In the genomic region with DNA sequence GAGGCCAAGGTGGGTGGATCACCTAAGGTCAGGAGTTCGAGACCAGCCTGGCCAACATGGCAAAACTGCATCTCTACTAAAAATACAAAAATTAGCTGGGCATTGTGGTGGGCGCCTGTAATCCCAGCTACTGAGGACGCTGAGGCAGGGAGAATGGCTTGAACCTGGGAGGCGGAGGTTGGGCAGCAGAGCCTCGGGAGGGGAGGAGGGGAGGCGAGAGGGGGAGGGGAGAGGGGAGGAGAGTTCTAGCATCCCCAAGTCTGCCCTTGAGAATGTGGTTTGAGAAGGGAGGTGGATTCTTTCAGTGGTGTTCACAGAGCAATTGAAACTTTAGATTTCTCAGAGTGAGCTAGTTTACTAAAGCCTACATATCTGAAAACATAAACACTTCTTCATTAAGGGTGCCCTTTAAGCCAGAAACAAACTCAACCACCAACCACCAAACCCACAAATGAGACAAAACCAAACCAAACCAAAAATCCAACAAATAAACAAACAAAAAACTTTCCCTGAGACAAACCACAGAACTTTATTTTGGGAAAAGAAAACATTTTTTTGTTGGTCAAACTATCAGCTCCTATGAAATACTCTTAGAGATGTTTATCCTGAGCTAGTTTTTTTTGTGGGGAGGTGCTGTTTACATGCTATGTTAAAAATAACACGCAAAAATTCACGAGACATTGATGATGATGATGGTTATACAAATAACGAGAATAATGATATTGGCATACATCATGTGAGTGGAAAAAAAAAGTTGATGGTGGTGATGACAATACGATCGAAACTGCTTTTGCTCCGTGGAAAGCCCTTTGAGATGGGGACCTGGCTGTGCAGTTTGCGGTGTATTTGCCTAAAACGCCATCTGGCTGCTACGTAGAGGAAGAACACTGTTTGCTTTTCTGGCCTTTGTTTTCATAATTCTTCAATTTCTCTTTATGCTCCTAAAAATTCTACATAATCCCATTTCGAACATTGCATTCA, we compare ENCODE assay signal across 8 cellular contexts.
DNase-seq lines count a peak whose midpoint lies in the region; ATAC-seq and TF ChIP-seq lines count a peak whose summit lies in the region.

No MANE protein-coding gene starts in this region.

- DNase-seq in EH (ENCODE audit: low read depth) (peak; percentile 55), NCI-H128 (lab: John Stamatoyannopoulos, UW; ENCODE audit: unreplicated experiment) (peak; percentile 3), ovary (peak; percentile 29 to 43 (median 34)), OCI-M2 (lab: John Stamatoyannopoulos, UW; ENCODE audit: unreplicated experiment) (no peak)
- peak; percentile 63 for DNase-seq in activated CD4-positive, alpha-beta T cell treated with anti-CD3 and anti-CD28 coated beads for 36 hours
- peak; percentile 9 to 25 (median 17) for DNase-seq in effector memory CD4-positive, alpha-beta T cell

- peaks cover 11% of the 10 kb centered on the region for H3K27me3 Mint-ChIP-seq in activated CD4-positive, alpha-beta T cell treated with anti-CD3 and anti-CD28 coated beads for 36 hours

- 19 to 23% (median 20%) methylated on average over 16 of the region's 16 CpGs for WGBS in ovary, 3 donors

- ATAC-seq in GM21528 (IDR thresholded peaks at IDR 0.05; ENCODE audit: low FRiP score, unreplicated experiment) (peak; percentile 26), HG03460 (IDR thresholded peaks at IDR 0.05; ENCODE audit: unreplicated experiment) (no peak)
- no peak for ATAC-seq in activated CD4-positive, alpha-beta T cell treated with anti-CD3 and anti-CD28 coated beads for 36 hours

- no peaks in the 10 kb centered on the region for H3K9me3 ChIP-seq in effector memory CD4-positive, alpha-beta T cell (ENCODE audit: control insufficient read depth, low read length)
- H3K9me3 ChIP-seq in ovary: no peaks in the 10 kb centered on the region

- H3K9me3 Mint-ChIP-seq in activated CD4-positive, alpha-beta T cell treated with anti-CD3 and anti-CD28 coated beads for 36 hours (ENCODE audit: low read depth): no peaks in the 10 kb centered on the region

- no peaks in the 10 kb centered on the region for H3K36me3 ChIP-seq in effector memory CD4-positive, alpha-beta T cell (ENCODE audit: control insufficient read depth, insufficient read depth, low read length)
- no peaks in the 10 kb centered on the region for H3K36me3 ChIP-seq in ovary

- intact Hi-C loops in activated CD4-positive, alpha-beta T cell treated with anti-CD3 and anti-CD28 coated beads for 36 hours (cut with DNase I, micrococcal nuclease): loop anchor here (1.0 to 5.0 kb wide), 2 partner anchors 160 to 774 kb away; no protein-coding TSS in a partner anchor
- intact Hi-C loops in ovary (cut with DNase I): loop anchor here in 1 of 4 donors (10.0 kb wide), 2 partner anchors 97 to 157 kb away; a partner anchor contains a TSS

- peaks cover 17% of the 10 kb centered on the region for H3K4me1 ChIP-seq in effector memory CD4-positive, alpha-beta T cell (ENCODE audit: control insufficient read depth, insufficient read depth, low read length, poor library complexity, severe bottlenecking)
- no peaks in the 10 kb centered on the region for H3K4me1 ChIP-seq in ovary (ENCODE audit: insufficient read depth)

- POLR2A ChIA-PET in activated CD4-positive, alpha-beta T cell treated with anti-CD3 and anti-CD28 coated beads for 36 hours (lab: Charles Lee): interaction anchor here (0.7 kb wide), 1 partner anchor 68 kb away, joined by 3 read pairs; no protein-coding TSS in a partner anchor

- TF ChIP-seq EP300 in ovary (IDR thresholded peaks at IDR 0.05): no peak

- peaks cover 5% of the 10 kb centered on the region for H3K4me1 Mint-ChIP-seq in activated CD4-positive, alpha-beta T cell treated with anti-CD3 and anti-CD28 coated beads for 36 hours

- H3K27ac ChIP-seq in effector memory CD4-positive, alpha-beta T cell (ENCODE audit: insufficient read depth, low read length, poor library complexity, severe bottlenecking): no peak overlapping the region
- no peak overlapping the region for H3K27ac ChIP-seq in ovary

- CTCF ChIA-PET in activated CD4-positive, alpha-beta T cell treated with anti-CD3 and anti-CD28 coated beads for 36 hours (lab: Charles Lee): interaction anchor here (0.7 to 0.9 kb wide), 2 partner anchors 9 to 160 kb away, joined by 3 to 6 read pairs; no protein-coding TSS in a partner anchor

- TF ChIP-seq CTCF in ovary (IDR thresholded peaks at IDR 0.05): peak; percentile 39 to 62 (median 58)

- H3K4me3 Mint-ChIP-seq in activated CD4-positive, alpha-beta T cell treated with anti-CD3 and anti-CD28 coated beads for 36 hours: no peak overlapping the region

- H3K27ac Mint-ChIP-seq in activated CD4-positive, alpha-beta T cell treated with anti-CD3 and anti-CD28 coated beads for 36 hours: no peak overlapping the region

- no peaks in the 10 kb centered on the region for H3K36me3 Mint-ChIP-seq in activated CD4-positive, alpha-beta T cell treated with anti-CD3 and anti-CD28 coated beads for 36 hours (ENCODE audit: low read depth)

- no peaks in the 10 kb centered on the region for H3K27me3 ChIP-seq in effector memory CD4-positive, alpha-beta T cell (replicated peaks; ENCODE audit: control insufficient read depth, insufficient read depth, low read length, poor library complexity, severe bottlenecking)
- no peaks in the 10 kb centered on the region for H3K27me3 ChIP-seq in ovary

- TF ChIP-seq POLR2A in ovary (IDR thresholded peaks at IDR 0.05): no peak

- H3K4me3 ChIP-seq in effector memory CD4-positive, alpha-beta T cell (ENCODE audit: insufficient read depth, low read depth, low read length, poor library complexity, severe bottlenecking): no peak overlapping the region
- H3K4me3 ChIP-seq in ovary: no peak overlapping the region
